In genomic region chr2:17148298-17149228, GRCh38 we compare ENCODE assay signal across 1 cellular context.
TF ChIP-seq lines count a peak whose summit lies in the region.

No MANE protein-coding gene starts in this region.

TF ChIP-seq in K562, 482 proteins besides CTCF, POLR2A, EP300 and RAD21 (continued from another document):
- TF ChIP-seq SREBF1 (IDR thresholded peaks at IDR 0.05; ENCODE audit: borderline replicate concordance, low read depth, low read length), result no peak
- TF ChIP-seq CTCFL (IDR thresholded peaks at IDR 0.05; ENCODE audit: borderline replicate concordance, insufficient read depth, low read depth, low read length, poor library complexity, severe bottlenecking), result peak; percentile 93
- TF ChIP-seq EHMT2 (IDR thresholded peaks at IDR 0.05), result peak; percentile 30; the same call in 1 of the 2 replicates
- no peak for TF ChIP-seq HCFC1 (IDR thresholded peaks at IDR 0.05; ENCODE audit: low read depth, low read length)
- TF ChIP-seq C11orf30 (IDR thresholded peaks at IDR 0.05; ENCODE audit: low read depth), result peak; percentile 63; the same call in 1 of the 2 replicates
- TF ChIP-seq ZNF133 (CRISPR knock-in tag; IDR thresholded peaks at IDR 0.05), result no peak
- no peak for TF ChIP-seq HOXB6 (CRISPR knock-in tag; IDR thresholded peaks at IDR 0.05; ENCODE audit: borderline replicate concordance)
- no peak for TF ChIP-seq YY1 (IDR thresholded peaks at IDR 0.05; ENCODE audit: borderline replicate concordance in 1 of 3, control insufficient read depth in 1 of 3, extremely low read depth in 1 of 3, insufficient read depth in 3 of 3, insufficient read length in 1 of 3, insufficient replicate concordance in 2 of 3, low read depth in 1 of 3, low read length in 2 of 3)
- peak; percentile 63; the same call in 1 of the 2 replicates for TF ChIP-seq ZNF175 (CRISPR knock-in tag; IDR thresholded peaks at IDR 0.05; ENCODE audit: low read depth)
- peak; percentile 41; the same call in 1 of the 2 replicates for TF ChIP-seq GABPB1 (CRISPR knock-in tag; IDR thresholded peaks at IDR 0.05)
- no peak for TF ChIP-seq NFE2L1 (tag; IDR thresholded peaks at IDR 0.05; ENCODE audit: borderline replicate concordance, low read depth)
- peak; percentile 38 for TF ChIP-seq CEBPB (tag; IDR thresholded peaks at IDR 0.05)
- 0 out of 2 replicates have a peak, but pooled peaks have one; percentile 20 for TF ChIP-seq ZNF395 (CRISPR knock-in tag; IDR thresholded peaks at IDR 0.05)
- TF ChIP-seq ZNF165 (CRISPR knock-in tag; IDR thresholded peaks at IDR 0.05; ENCODE audit: borderline replicate concordance), result no peak
- peak; percentile 21; the same call in 1 of the 2 replicates for TF ChIP-seq L3MBTL2 (IDR thresholded peaks at IDR 0.05)
- no peak for TF ChIP-seq NBN (IDR thresholded peaks at IDR 0.05; ENCODE audit: low read depth)
- peak; percentile 50; the same call in 1 of the 2 replicates for TF ChIP-seq ETV1 (tag; conservative IDR thresholded peaks at IDR 0.05; ENCODE audit: low read depth)
- no peak for TF ChIP-seq TAF9B (IDR thresholded peaks at IDR 0.05; ENCODE audit: partially characterized antibody)
- no peak for TF ChIP-seq TFAM (CRISPR knock-in tag; conservative IDR thresholded peaks at IDR 0.05)
- TF ChIP-seq PHF21A (IDR thresholded peaks at IDR 0.05; ENCODE audit: borderline replicate concordance, low read depth), result no peak
- TF ChIP-seq SP2 (IDR thresholded peaks at IDR 0.05; ENCODE audit: extremely low read depth, low read depth, low read length, poor library complexity, severe bottlenecking), result no peak
- TF ChIP-seq JUND (IDR thresholded peaks at IDR 0.05; ENCODE audit: borderline replicate concordance, low read depth, low read length), result no peak
- TF ChIP-seq JUND (tag; IDR thresholded peaks at IDR 0.05; ENCODE audit: borderline replicate concordance, low read depth, low read length), result peak; percentile 37; the same call in 1 of the 3 replicates
- no peak for TF ChIP-seq ZNF24 (IDR thresholded peaks at IDR 0.05)
- TF ChIP-seq CHAMP1 (IDR thresholded peaks at IDR 0.05), result no peak
- TF ChIP-seq PURB (CRISPR knock-in tag; IDR thresholded peaks at IDR 0.05; ENCODE audit: low read depth), result no peak
- no peak for TF ChIP-seq PHB2 (IDR thresholded peaks at IDR 0.05; ENCODE audit: low read depth)
- TF ChIP-seq NEUROD1 (IDR thresholded peaks at IDR 0.05; ENCODE audit: borderline replicate concordance, low read depth, low read length, partially characterized antibody), result no peak
- peak; percentile 33 for TF ChIP-seq DEAF1 (CRISPR knock-in tag; IDR thresholded peaks at IDR 0.05)
- TF ChIP-seq CEBPG (CRISPR knock-in tag; IDR thresholded peaks at IDR 0.05), result peak; percentile 63
- TF ChIP-seq CEBPG (tag; conservative IDR thresholded peaks at IDR 0.05 in 1 of 2, IDR thresholded peaks at IDR 0.05 in 1 of 2), result peak; percentile 68 to 91
- TF ChIP-seq ZNF589 (CRISPR knock-in tag; IDR thresholded peaks at IDR 0.05; ENCODE audit: low read depth), result peak; percentile 55; the same call in 1 of the 2 replicates
- 0 out of 2 replicates have a peak, but pooled peaks have one; percentile 43 for TF ChIP-seq ZNF592 (IDR thresholded peaks at IDR 0.05)
- TF ChIP-seq BCLAF1 (IDR thresholded peaks at IDR 0.05; ENCODE audit: borderline replicate concordance in 1 of 2, control insufficient read depth in 1 of 2, low read depth in 2 of 2, low read length in 1 of 2), result no peak
